Comparison of ENCODE assay signal across 23 cellular contexts in the genomic region with DNA sequence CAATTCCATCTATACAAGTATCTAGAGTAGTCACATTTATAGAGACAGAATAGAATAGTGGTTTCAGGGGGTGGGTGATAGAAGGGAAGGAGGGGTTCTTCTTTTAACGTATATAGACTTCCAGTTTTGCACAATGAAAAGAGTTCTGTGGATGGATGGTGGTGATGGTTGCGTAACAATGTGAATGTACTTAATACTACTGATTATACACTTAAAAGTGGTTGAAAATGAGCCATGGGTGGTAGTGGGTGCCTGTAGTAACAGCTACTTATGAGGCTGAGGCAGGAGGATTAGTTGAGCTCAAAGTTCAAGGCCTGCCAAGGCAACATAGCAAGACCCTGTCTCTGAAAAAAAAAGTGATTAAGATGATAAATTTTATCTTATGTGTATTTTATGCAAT.
"Had no signal": no experiment of that assay in that cellular context is flagged by ENCODE, and none has a peak within 500 bp of the region (broad histone marks: within the 10 kb centered on the region; RNA-seq: fewer than 3 reads in every experiment).

No MANE protein-coding gene starts in this region.

- H3K9ac ChIP-seq: parathyroid adenoma had no signal

- DNase-seq: activated CD4-positive, alpha-beta T cell treated with anti-CD3 and anti-CD28 coated beads for 1 hour; activated CD4-positive, alpha-beta T cell treated with anti-CD3 and anti-CD28 coated beads, Interleukin-2, amount 50 U/mL, for 48 hours; activated naive CD4-positive, alpha-beta T cell treated with anti-CD3 and anti-CD28 coated beads, Interleukin-2, amount 10 ng/mL, durations not matched to agents 7 days and 5 days; activated T-cell treated with anti-CD3 and anti-CD28 coated beads, Interleukin-2, amount 50 U/mL, for 1 hour; cerebellar nuclear complex; effector memory CD4-positive, alpha-beta T cell; left colon; midbrain; retina; stimulated activated CD4-positive, alpha-beta T cell treated with anti-CD3 and anti-CD28 coated beads, Interleukin-15, amount 100 ng/mL, for 24 hours; stimulated activated CD4-positive, alpha-beta T cell treated with anti-CD3 and anti-CD28 coated beads, Interleukin-4, amount 100 ng/mL, for 1 hour; stimulated activated naive CD8-positive, alpha-beta T cell treated with anti-CD3 and anti-CD28 coated beads, Interleukin-15, Interleukin-2, amounts not matched to agents 100 U/mL and 50 U/mL, for 24 hours; T-helper 9 cell had no signal

- H3K4me1 Mint-ChIP-seq: activated naive CD4-positive, alpha-beta T cell treated with anti-CD3 and anti-CD28 coated beads, Interleukin-2, amount 10 ng/mL, durations not matched to agents 7 days and 5 days had no signal

- H3K36me3 ChIP-seq: ascending aorta, breast epithelium, suprapubic skin had no signal

- H3K27me3 Mint-ChIP-seq: type B pancreatic cell had no signal

- H3K27ac ChIP-seq: breast epithelium, epithelial cell of prostate, parathyroid adenoma, suprapubic skin had no signal

- H3K27me3 ChIP-seq: ascending aorta, breast epithelium, suprapubic skin had no signal

- H3K9me3 Mint-ChIP-seq: activated naive CD4-positive, alpha-beta T cell treated with anti-CD3 and anti-CD28 coated beads, Interleukin-2, amount 10 ng/mL, durations not matched to agents 7 days and 5 days; dendritic cell treated with granulocyte-macrophage colony-stimulating factor and Interleukin-4, amounts not matched to agents 40 ng/mL and 50 ng/mL, for 4 days had no signal

- H3K4me3 ChIP-seq: ascending aorta, breast epithelium, lung, skin epidermis, suprapubic skin had no signal

- H3K4me3 Mint-ChIP-seq: activated naive CD4-positive, alpha-beta T cell treated with anti-CD3 and anti-CD28 coated beads, Interleukin-2, amount 10 ng/mL, durations not matched to agents 7 days and 5 days; dendritic cell treated with granulocyte-macrophage colony-stimulating factor and Interleukin-4, amounts not matched to agents 40 ng/mL and 50 ng/mL, for 4 days; type B pancreatic cell had no signal

- H3K9me3 ChIP-seq: ascending aorta, breast epithelium, suprapubic skin had no signal

- ATAC-seq: left colon; stimulated activated naive CD8-positive, alpha-beta T cell treated with anti-CD3 and anti-CD28 coated beads, Interleukin-15, Interleukin-2, amounts not matched to agents 100 U/mL and 50 U/mL, for 24 hours had no signal

- H3K27ac Mint-ChIP-seq: activated naive CD4-positive, alpha-beta T cell treated with anti-CD3 and anti-CD28 coated beads, Interleukin-2, amount 10 ng/mL, durations not matched to agents 7 days and 5 days; activated T-helper 2 cell treated with anti-CD3 and anti-CD28 coated beads, Interferon-gamma antibody, Interleukin-2, Interleukin-4, amounts not matched to agents 10 μg/mL and 5 μg/mL and 100 μg/mL, durations not matched to agents 14 hours and 24 hours and 36 hours; dendritic cell treated with granulocyte-macrophage colony-stimulating factor and Interleukin-4, amounts not matched to agents 40 ng/mL and 50 ng/mL, for 4 days; type B pancreatic cell had no signal

- H2AFZ ChIP-seq: parathyroid adenoma had no signal
